ENCODE assay signal across 8 cellular contexts in genomic region chr19:39126593-39127187, GRCh38. TPM values are rescaled to one million over a fixed set of nuclear protein-coding genes. Genes with fewer than 3 reads are reported as not detected.
DNase-seq lines count a peak whose midpoint lies in the region; ATAC-seq, FAIRE-seq and TF ChIP-seq lines count a peak whose summit lies in the region.

No MANE protein-coding gene starts in this region.

- peak overlapping the region; percentile 97 for H3K4me2 ChIP-seq in keratinocyte (ENCODE audit: control insufficient read depth, extremely low read depth, insufficient read depth, low read depth, low read length)

- dilution Hi-C loops in keratinocyte (cut with MboI; ENCODE audit: extremely low pct_ligation_motif_present, low sequenced_read_pairs): no loop called here

- H3K27me3 Mint-ChIP-seq in activated naive CD8-positive, alpha-beta T cell treated with anti-CD3 and anti-CD28 coated beads for 36 hours: peaks cover 3% of the 10 kb centered on the region

- peaks cover 14% of the 10 kb centered on the region for H3K4me1 ChIP-seq in keratinocyte (ENCODE audit: control insufficient read depth, extremely low read depth, insufficient read depth, low read length)

- no peak for ATAC-seq in HG02571 (IDR thresholded peaks at IDR 0.05; ENCODE audit: unreplicated experiment)

- no peaks in the 10 kb centered on the region for H3K9me1 ChIP-seq in keratinocyte (ENCODE audit: control insufficient read depth, extremely low read depth, insufficient read depth, low read length)

- peak overlapping the region; percentile 92 for H3K4me3 Mint-ChIP-seq in activated naive CD8-positive, alpha-beta T cell treated with anti-CD3 and anti-CD28 coated beads for 36 hours

- DNase-seq in AG08395 (ENCODE audit: low spot score) (peak; percentile 46), HFF-Myc (ENCODE audit: extremely low read depth, low read depth) (no peak), keratinocyte (ENCODE audit: low read depth, low spot score) (no peak), stromal cell of bone marrow (ENCODE audit: low read depth) (peak; percentile 18), pons (ENCODE audit: low spot score) (no peak), NAMALWA (ENCODE audit: low spot score) (no peak)
- DNase-seq in activated naive CD8-positive, alpha-beta T cell treated with anti-CD3 and anti-CD28 coated beads for 36 hours: no peak

- peak overlapping the region; percentile 92 for H3K27ac Mint-ChIP-seq in activated naive CD8-positive, alpha-beta T cell treated with anti-CD3 and anti-CD28 coated beads for 36 hours

- TF ChIP-seq CTCF in HFF-Myc (IDR thresholded peaks at IDR 0.05; ENCODE audit: low read depth, low read length, missing control alignments): no peak
- no peak for TF ChIP-seq CTCF in keratinocyte (optimal IDR thresholded peaks at IDR 0.05 in 1 of 3, IDR thresholded peaks at IDR 0.05 in 1 of 3, conservative IDR thresholded peaks at IDR 0.05 in 1 of 3; ENCODE audit: extremely low read depth in 1 of 3, insufficient read depth in 2 of 3, low read length in 3 of 3)

- H3K9me3 Mint-ChIP-seq in activated naive CD8-positive, alpha-beta T cell treated with anti-CD3 and anti-CD28 coated beads for 36 hours: no peaks in the 10 kb centered on the region

- peaks cover 59% of the 10 kb centered on the region for H3K79me2 ChIP-seq in keratinocyte (ENCODE audit: control insufficient read depth, insufficient read depth, low read length)

- H3K36me3 ChIP-seq in keratinocyte (ENCODE audit: control insufficient read depth in 2 of 2, extremely low read depth in 1 of 2, insufficient read depth in 2 of 2, low read length in 2 of 2): no peaks in the 10 kb centered on the region

- no peaks in the 10 kb centered on the region for H3K9me3 ChIP-seq in keratinocyte (ENCODE audit: control insufficient read depth, low read depth, low read length)

- H3K27me3 ChIP-seq in keratinocyte (ENCODE audit: control insufficient read depth, extremely low read depth, insufficient read depth, low read length): no peaks in the 10 kb centered on the region

- peak; percentile 58 for FAIRE-seq in keratinocyte (lab: Jason Lieb, UNC)

- H3K4me1 Mint-ChIP-seq in activated naive CD8-positive, alpha-beta T cell treated with anti-CD3 and anti-CD28 coated beads for 36 hours: peaks cover 34% of the 10 kb centered on the region

- no peaks in the 10 kb centered on the region for H3K36me3 Mint-ChIP-seq in activated naive CD8-positive, alpha-beta T cell treated with anti-CD3 and anti-CD28 coated beads for 36 hours

- H3K27ac ChIP-seq in keratinocyte (ENCODE audit: control insufficient read depth, insufficient read depth, low read length): peak overlapping the region; percentile 45

- H2AFZ ChIP-seq in keratinocyte (ENCODE audit: control insufficient read depth, low read length): peak overlapping the region; percentile 65

- H3K9ac ChIP-seq in keratinocyte (ENCODE audit: control insufficient read depth, extremely low read depth, insufficient read depth, low read length): peak overlapping the region; percentile 87

- peak overlapping the region; percentile 87 for H3K4me3 ChIP-seq in HFF-Myc (replicated peaks; ENCODE audit: low read depth, low read length)
- peak overlapping the region; percentile 78 to 96 (median 84) for H3K4me3 ChIP-seq in keratinocyte (ENCODE audit: control insufficient read depth in 2 of 3, extremely low read depth in 1 of 3, insufficient read depth in 2 of 3, low read depth in 1 of 3, low read length in 3 of 3)

- peaks cover 3% of the 10 kb centered on the region for H4K20me1 ChIP-seq in keratinocyte (ENCODE audit: control insufficient read depth, extremely low read depth, insufficient read depth, low read length)

RNA-seq across cellular contexts. Expression of gene PAK4, which starts 1.1 kb away (rescaled TPM):
- 10 to 100 TPM; 13.2 to 16.2 TPM for total RNA-seq in activated naive CD8-positive, alpha-beta T cell treated with anti-CD3 and anti-CD28 coated beads for 36 hours
- 9.8 to 17.4 TPM (median 11.2 TPM) in 3 replicates for polyA plus RNA-seq in keratinocyte
- polyA plus RNA-seq in keratinocyte (2011; ENCODE audit: low read depth): 6.2 TPM
- 11.7 and 28.7 TPM in 2 replicates for polyA plus RNA-seq in keratinocyte (2011; cell fraction: cytosol; rRNA removed)
- polyA plus RNA-seq in keratinocyte (2011; cell fraction: nucleus; rRNA removed): 13.9 and 23.4 TPM in 2 replicates
- polyA plus RNA-seq in keratinocyte (2012; ENCODE audit: low replicate concordance): 16.8 and 24.1 TPM in 2 replicates
- 14.1 to 49.3 TPM (median 15.5 TPM) in 3 replicates for polyA minus RNA-seq in keratinocyte
- polyA minus RNA-seq in keratinocyte (2011; cell fraction: cytosol; rRNA and poly(A)+ RNA removed): 48.3 TPM
- 15.3 and 16.8 TPM in 2 replicates for polyA minus RNA-seq in keratinocyte (2011; cell fraction: nucleus; rRNA and poly(A)+ RNA removed)

RNA-seq across cellular contexts. Expression of gene ACP7, which starts 42.5 kb away (rescaled TPM):
- not detected for total RNA-seq in activated naive CD8-positive, alpha-beta T cell treated with anti-CD3 and anti-CD28 coated beads for 36 hours
- 0.08 to 0.28 TPM (median 0.09 TPM) in 3 replicates for polyA plus RNA-seq in keratinocyte
- 28.0 TPM for polyA plus RNA-seq in keratinocyte (2011; ENCODE audit: low read depth)
- 0.04 and 0.11 TPM in 2 replicates for polyA plus RNA-seq in keratinocyte (2011; cell fraction: cytosol; rRNA removed)
- polyA plus RNA-seq in keratinocyte (2011; cell fraction: nucleus; rRNA removed): 0.37 and 0.50 TPM in 2 replicates
- 0.85 and 30.8 TPM in 2 replicates for polyA plus RNA-seq in keratinocyte (2012; ENCODE audit: low replicate concordance)
- 0.56 to 1.3 TPM (median 0.74 TPM) in 3 replicates for polyA minus RNA-seq in keratinocyte
- polyA minus RNA-seq in keratinocyte (2011; cell fraction: cytosol; rRNA and poly(A)+ RNA removed): not detected
- 0.54 and 0.95 TPM in 2 replicates for polyA minus RNA-seq in keratinocyte (2011; cell fraction: nucleus; rRNA and poly(A)+ RNA removed)

Comparison
In these comparisons a context has a peak if more than half of its experiments do, and no peak if none do; other contexts are left out.
1. DNase-seq: peak in AG08395 (single experiment) and stromal cell of bone marrow (single experiment); none in HFF-Myc (single experiment), activated naive CD8-positive, alpha-beta T cell treated with anti-CD3 and anti-CD28 coated beads for 36 hours (single experiment), keratinocyte (single experiment), pons (single experiment) and NAMALWA (single experiment).